In genomic region chr3:75692061-75692460, GRCh38 we compare ENCODE assay signal across 8 cellular contexts. TPM values are rescaled to one million over a fixed set of nuclear protein-coding genes. Genes with fewer than 3 reads are reported as not detected.
"Had no signal": no experiment of that assay in that cellular context is flagged by ENCODE, and none has a peak within 500 bp of the region (broad histone marks: within the 10 kb centered on the region; RNA-seq: fewer than 3 reads in every experiment).

No MANE protein-coding gene starts in this region.

- H3K27ac ChIP-seq: HL-60 had no signal

- H3K4me3 ChIP-seq: GM23338 had no signal

- DNase-seq: H9, HCEC 1CT had no signal

- ATAC-seq: GM23338, HepG2 had no signal

- H2AFZ ChIP-seq: GM23338 had no signal

- H3K4me2 ChIP-seq: GM23338 had no signal

RNA-seq across cellular contexts. Expression of gene FRG2C, which starts 27.9 kb away (rescaled TPM):
- total RNA-seq: H1, H9, HepG2, HT1080 had no signal
- polyA plus RNA-seq: H1, HepG2, IgD-negative memory B cell had no signal
